21 cellular contexts compared by ENCODE assay signal in genomic region chr22:23628056-23628748, GRCh38. TPM values are rescaled to one million over a fixed set of nuclear protein-coding genes. Genes with fewer than 3 reads are reported as not detected.
"Had no signal": no experiment of that assay in that cellular context is flagged by ENCODE, and none has a peak within 500 bp of the region (broad histone marks: within the 10 kb centered on the region; RNA-seq: fewer than 3 reads in every experiment).

No MANE protein-coding gene starts in this region.

RNA-seq across cellular contexts. Expression of gene DRICH1, which starts 3.9 kb away (rescaled TPM):
- total RNA-seq: activated naive CD8-positive, alpha-beta T cell treated with anti-CD3 and anti-CD28 coated beads for 36 hours; ascending aorta; cardiac muscle cell; epithelial cell of proximal tubule; fibroblast of lung; glomerular endothelial cell; heart right ventricle had no signal
- polyA plus RNA-seq: cardiac muscle cell, fibroblast of lung had no signal

RNA-seq across cellular contexts. Expression of gene IGLL1, which starts 48.1 kb away (rescaled TPM):
- total RNA-seq: activated CD4-positive, alpha-beta memory T cell treated with anti-CD3 and anti-CD28 coated beads for 36 hours; activated CD4-positive, alpha-beta T cell treated with anti-CD3 and anti-CD28 coated beads for 36 hours; activated CD4-positive, alpha-beta T cell treated with anti-CD3 and anti-CD28 coated beads, Interleukin-2, amount 10 ng/mL, durations not matched to agents 24 days and 14 days; activated CD8-positive, alpha-beta memory T cell treated with anti-CD3 and anti-CD28 coated beads for 36 hours; activated CD8-positive, alpha-beta T cell treated with anti-CD3 and anti-CD28 coated beads, Interleukin-2, amount 10 ng/mL, durations not matched to agents 7 days and 5 days; activated naive CD4-positive, alpha-beta T cell treated with anti-CD3 and anti-CD28 coated beads for 36 hours; activated naive CD8-positive, alpha-beta T cell treated with anti-CD3 and anti-CD28 coated beads for 36 hours; activated T-helper 1 cell treated with anti-CD3 and anti-CD28 coated beads, Interleukin-12 subunit alpha, Interleukin-12 subunit beta, Interleukin-2, Interleukin-4 antibody, amounts not matched to agents 30 ng/mL and 10 ng/mL and 1 ng/mL, durations not matched to agents 14 hours and 24 hours and 36 hours; adrenal gland; ascending aorta; breast epithelium; cardiac muscle cell; cerebellum; endodermal cell; epithelial cell of proximal tubule; esophagus mucosa; fibroblast of lung; fibroblast of villous mesenchyme; gastroesophageal sphincter; glomerular endothelial cell; heart right ventricle had no signal
- polyA plus RNA-seq: cardiac muscle cell, fibroblast of lung, heart right ventricle had no signal
